ENCODE assay signal across 1 cellular context in genomic region chr5:53730938-53731337, GRCh38.
TF ChIP-seq lines count a peak whose summit lies in the region.

No MANE protein-coding gene starts in this region.

TF ChIP-seq in GM23338, 12 proteins besides CTCF, POLR2A, EP300 and RAD21 (continued from another document):
- TF ChIP-seq, protein P1, sequence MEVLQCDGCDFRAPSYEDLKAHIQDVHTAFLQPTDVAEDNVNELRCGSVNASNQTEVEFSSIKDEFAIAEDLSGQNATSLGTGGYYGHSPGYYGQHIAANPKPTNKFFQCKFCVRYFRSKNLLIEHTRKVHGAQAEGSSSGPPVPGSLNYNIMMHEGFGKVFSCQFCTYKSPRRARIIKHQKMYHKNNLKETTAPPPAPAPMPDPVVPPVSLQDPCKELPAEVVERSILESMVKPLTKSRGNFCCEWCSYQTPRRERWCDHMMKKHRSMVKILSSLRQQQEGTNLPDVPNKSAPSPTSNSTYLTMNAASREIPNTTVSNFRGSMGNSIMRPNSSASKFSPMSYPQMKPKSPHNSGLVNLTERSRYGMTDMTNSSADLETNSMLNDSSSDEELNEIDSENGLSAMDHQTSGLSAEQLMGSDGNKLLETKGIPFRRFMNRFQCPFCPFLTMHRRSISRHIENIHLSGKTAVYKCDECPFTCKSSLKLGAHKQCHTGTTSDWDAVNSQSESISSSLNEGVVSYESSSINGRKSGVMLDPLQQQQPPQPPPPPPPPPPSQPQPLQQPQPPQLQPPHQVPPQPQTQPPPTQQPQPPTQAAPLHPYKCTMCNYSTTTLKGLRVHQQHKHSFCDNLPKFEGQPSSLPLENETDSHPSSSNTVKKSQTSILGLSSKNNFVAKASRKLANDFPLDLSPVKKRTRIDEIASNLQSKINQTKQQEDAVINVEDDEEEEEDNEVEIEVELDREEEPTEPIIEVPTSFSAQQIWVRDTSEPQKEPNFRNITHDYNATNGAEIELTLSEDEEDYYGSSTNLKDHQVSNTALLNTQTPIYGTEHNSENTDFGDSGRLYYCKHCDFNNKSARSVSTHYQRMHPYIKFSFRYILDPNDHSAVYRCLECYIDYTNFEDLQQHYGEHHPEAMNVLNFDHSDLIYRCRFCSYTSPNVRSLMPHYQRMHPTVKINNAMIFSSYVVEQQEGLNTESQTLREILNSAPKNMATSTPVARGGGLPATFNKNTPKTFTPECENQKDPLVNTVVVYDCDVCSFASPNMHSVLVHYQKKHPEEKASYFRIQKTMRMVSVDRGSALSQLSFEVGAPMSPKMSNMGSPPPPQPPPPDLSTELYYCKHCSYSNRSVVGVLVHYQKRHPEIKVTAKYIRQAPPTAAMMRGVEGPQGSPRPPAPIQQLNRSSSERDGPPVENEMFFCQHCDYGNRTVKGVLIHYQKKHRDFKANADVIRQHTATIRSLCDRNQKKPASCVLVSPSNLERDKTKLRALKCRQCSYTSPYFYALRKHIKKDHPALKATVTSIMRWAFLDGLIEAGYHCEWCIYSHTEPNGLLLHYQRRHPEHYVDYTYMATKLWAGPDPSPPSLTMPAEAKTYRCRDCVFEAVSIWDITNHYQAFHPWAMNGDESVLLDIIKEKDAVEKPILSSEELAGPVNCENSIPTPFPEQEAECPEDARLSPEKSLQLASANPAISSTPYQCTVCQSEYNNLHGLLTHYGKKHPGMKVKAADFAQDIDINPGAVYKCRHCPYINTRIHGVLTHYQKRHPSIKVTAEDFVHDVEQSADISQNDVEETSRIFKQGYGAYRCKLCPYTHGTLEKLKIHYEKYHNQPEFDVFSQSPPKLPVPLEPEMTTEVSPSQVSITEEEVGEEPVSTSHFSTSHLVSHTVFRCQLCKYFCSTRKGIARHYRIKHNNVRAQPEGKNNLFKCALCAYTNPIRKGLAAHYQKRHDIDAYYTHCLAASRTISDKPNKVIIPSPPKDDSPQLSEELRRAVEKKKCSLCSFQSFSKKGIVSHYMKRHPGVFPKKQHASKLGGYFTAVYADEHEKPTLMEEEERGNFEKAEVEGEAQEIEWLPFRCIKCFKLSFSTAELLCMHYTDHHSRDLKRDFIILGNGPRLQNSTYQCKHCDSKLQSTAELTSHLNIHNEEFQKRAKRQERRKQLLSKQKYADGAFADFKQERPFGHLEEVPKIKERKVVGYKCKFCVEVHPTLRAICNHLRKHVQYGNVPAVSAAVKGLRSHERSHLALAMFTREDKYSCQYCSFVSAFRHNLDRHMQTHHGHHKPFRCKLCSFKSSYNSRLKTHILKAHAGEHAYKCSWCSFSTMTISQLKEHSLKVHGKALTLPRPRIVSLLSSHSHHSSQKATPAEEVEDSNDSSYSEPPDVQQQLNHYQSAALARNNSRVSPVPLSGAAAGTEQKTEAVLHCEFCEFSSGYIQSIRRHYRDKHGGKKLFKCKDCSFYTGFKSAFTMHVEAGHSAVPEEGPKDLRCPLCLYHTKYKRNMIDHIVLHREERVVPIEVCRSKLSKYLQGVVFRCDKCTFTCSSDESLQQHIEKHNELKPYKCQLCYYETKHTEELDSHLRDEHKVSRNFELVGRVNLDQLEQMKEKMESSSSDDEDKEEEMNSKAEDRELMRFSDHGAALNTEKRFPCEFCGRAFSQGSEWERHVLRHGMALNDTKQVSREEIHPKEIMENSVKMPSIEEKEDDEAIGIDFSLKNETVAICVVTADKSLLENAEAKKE (CRISPR knock-in tag; IDR thresholded peaks at IDR 0.05) = no peak
